In genomic region chr1:235069577-235070563, GRCh38 we compare ENCODE assay signal across 9 cellular contexts. TPM values are rescaled to one million over a fixed set of nuclear protein-coding genes. Genes with fewer than 3 reads are reported as not detected.
DNase-seq lines count a peak whose midpoint lies in the region; ATAC-seq, FAIRE-seq and TF ChIP-seq lines count a peak whose summit lies in the region.
"Had no signal": no experiment of that assay in that cellular context is flagged by ENCODE, and none has a peak within 500 bp of the region (broad histone marks: within the 10 kb centered on the region; RNA-seq: fewer than 3 reads in every experiment).

No MANE protein-coding gene starts in this region.

- no TSS peak for BruUV-seq in K562 (replicated peaks; lab: Mats Ljungman, UMichigan)

- TF ChIP-seq CTCF in AG04449 (IDR thresholded peaks at IDR 0.05; ENCODE audit: insufficient read depth, low read length, missing control alignments) (no peak), K562 (IDR thresholded peaks at IDR 0.05 in 2 of 3, conservative IDR thresholded peaks at IDR 0.05 in 1 of 3; ENCODE audit: insufficient read depth in 2 of 3, low read depth in 1 of 3, low read length in 3 of 3) (no peak), lower leg skin (IDR thresholded peaks at IDR 0.05) (no peak)

- POLR2A ChIA-PET in AG04449 (lab: Yijun Ruan, JAX) (interaction anchor here (1.1 kb wide), 1 partner anchor 53 kb away, joined by 4 read pairs; no protein-coding TSS in a partner anchor), K562 (lab: Yijun Ruan, JAX) (interaction anchor here (0.5 to 0.8 kb wide), 4 partner anchors 13 to 767 kb away, joined by 3 read pairs; no protein-coding TSS in a partner anchor)

- peak overlapping the region; percentile 9; the same call in 1 of the 2 replicates for H2AFZ ChIP-seq in K562 (ENCODE audit: low read depth, low read length)

- H3K4me3 ChIP-seq in AG04449 (ENCODE audit: low read depth, low read length) (no peak overlapping the region), K562 (no peak overlapping the region), lower leg skin (ENCODE audit: low read depth, poor library complexity, severe bottlenecking) (no peak overlapping the region), HAP-1 (no peak overlapping the region)

- H3K9me3 ChIP-seq in K562 (replicated peaks; ENCODE audit: control insufficient read depth, insufficient read depth, low read depth, low read length), result no peaks in the 10 kb centered on the region
- H3K9me3 ChIP-seq in HAP-1, result no peaks in the 10 kb centered on the region

- no peak overlapping the region for H3K27ac ChIP-seq in K562 (ENCODE audit: extremely low read depth, low read depth, low read length)

- no peaks in the 10 kb centered on the region for H3K36me3 ChIP-seq in K562 (ENCODE audit: control insufficient read depth, insufficient read depth, low read length)
- no peaks in the 10 kb centered on the region for H3K36me3 ChIP-seq in HAP-1 (replicated peaks)

- TF ChIP-seq POLR2A in K562 (conservative IDR thresholded peaks at IDR 0.05), result no peak
- no peak for TF ChIP-seq POLR2A in lower leg skin (IDR thresholded peaks at IDR 0.05)

- no peak for TF ChIP-seq RAD21 in K562 (CRISPR knock-in tag; conservative IDR thresholded peaks at IDR 0.05 in 1 of 2, IDR thresholded peaks at IDR 0.05 in 1 of 2)

- H3K9ac ChIP-seq in K562 (ENCODE audit: insufficient read depth in 1 of 2, low read depth in 2 of 2, low read length in 2 of 2), result peak overlapping the region in 1 of 2 experiments; percentile 63; a peak in 2 of 4 replicates

- FAIRE-seq in K562 (lab: Jason Lieb, UNC), result no peak
- FAIRE-seq: G401.6 had no signal

- WGBS in K562 (ENCODE audit: insufficient coverage, low coverage, missing lambda C conversion rate), result 39% methylated on average over 34 of the region's 34 CpGs
- WGBS in lower leg skin, 2 donors, result 34 to 40% methylated on average over 30 to 34 of the region's 34 CpGs

- ATAC-seq in K562 (no peak), HG03175 (IDR thresholded peaks at IDR 0.05; ENCODE audit: unreplicated experiment) (no peak), GM21825 (IDR thresholded peaks at IDR 0.05; ENCODE audit: unreplicated experiment) (no peak)

- DNase-seq in AG04449 (ENCODE audit: low read depth, low spot score) (peak; percentile 69), NCI-H1105 treated with DMSO at 0.1 percent for 48 hours (lab: John Stamatoyannopoulos, UW) (peak; percentile 78), K562 (ENCODE audit: extremely low read depth in 1 of 4, low spot score in 3 of 4) (no peak), lower leg skin (ENCODE audit: low spot score in 2 of 2) (peak; percentile 82 to 93), HAP-1 (ENCODE audit: low spot score in 2 of 2) (no peak), head of caudate nucleus (no peak)

- no peak overlapping the region for H3K4me2 ChIP-seq in K562 (ENCODE audit: insufficient read depth, low read length)

- intact Hi-C loops in K562 (cut with micrococcal nuclease) (no loop called here), lower leg skin (cut with DNase I; ENCODE audit: low total_unique reads) (loop anchor here (5.0 kb wide), 1 partner anchor 463 kb away; no protein-coding TSS in a partner anchor), head of caudate nucleus (cut with DNase I) (loop anchor here (5.0 kb wide), 1 partner anchor 78 kb away; no protein-coding TSS in a partner anchor)

- H4K20me1 ChIP-seq in K562 (replicated peaks; ENCODE audit: control insufficient read depth, insufficient read depth, low read length), result no peaks in the 10 kb centered on the region

- no peaks in the 10 kb centered on the region for H3K79me2 ChIP-seq in K562 (ENCODE audit: control insufficient read depth, insufficient read depth, low read length)

- in situ Hi-C loops in K562 (cut with MboI) (no loop called here), HAP-1 (cut with MboI; ENCODE audit: low sequenced_read_pairs) (no loop called here)

- H3K9me1 ChIP-seq in K562 (ENCODE audit: control insufficient read depth, insufficient read depth, low read length), result peaks cover 3% of the 10 kb centered on the region

- H3K27me3 ChIP-seq in K562 (ENCODE audit: control insufficient read depth in 2 of 2, insufficient read depth in 2 of 2, low read length in 2 of 2), result peaks cover 0 to under 1% of the 10 kb centered on the region in 2 experiments; a peak in 1 of 5 replicates
- H3K27me3 ChIP-seq in HAP-1 (ENCODE audit: low read depth), result no peaks in the 10 kb centered on the region

- no peak for TF ChIP-seq EP300 in K562 (IDR thresholded peaks at IDR 0.05; ENCODE audit: low read length)

- CTCF ChIA-PET in AG04449 (lab: Yijun Ruan, JAX) (interaction anchor here (0.6 to 1.0 kb wide), 2 partner anchors 14 to 52 kb away, joined by 3 to 4 read pairs; no protein-coding TSS in a partner anchor), K562 (lab: Yijun Ruan, JAX; ENCODE audit: low intra/inter-chr PET ratio) (no interaction called here)

- H3K4me1 ChIP-seq in K562 (replicated peaks in 1 of 2; ENCODE audit: control insufficient read depth in 2 of 2, insufficient read depth in 2 of 2, low read length in 2 of 2) (peaks cover 28 to 35% of the 10 kb centered on the region in 2 experiments), HAP-1 (peaks cover 4% of the 10 kb centered on the region; the same call in 1 of the 2 replicates)

TF ChIP-seq in K562, 482 proteins besides CTCF, POLR2A, EP300 and RAD21 (continues in another document):
- TF ChIP-seq, protein P1, sequence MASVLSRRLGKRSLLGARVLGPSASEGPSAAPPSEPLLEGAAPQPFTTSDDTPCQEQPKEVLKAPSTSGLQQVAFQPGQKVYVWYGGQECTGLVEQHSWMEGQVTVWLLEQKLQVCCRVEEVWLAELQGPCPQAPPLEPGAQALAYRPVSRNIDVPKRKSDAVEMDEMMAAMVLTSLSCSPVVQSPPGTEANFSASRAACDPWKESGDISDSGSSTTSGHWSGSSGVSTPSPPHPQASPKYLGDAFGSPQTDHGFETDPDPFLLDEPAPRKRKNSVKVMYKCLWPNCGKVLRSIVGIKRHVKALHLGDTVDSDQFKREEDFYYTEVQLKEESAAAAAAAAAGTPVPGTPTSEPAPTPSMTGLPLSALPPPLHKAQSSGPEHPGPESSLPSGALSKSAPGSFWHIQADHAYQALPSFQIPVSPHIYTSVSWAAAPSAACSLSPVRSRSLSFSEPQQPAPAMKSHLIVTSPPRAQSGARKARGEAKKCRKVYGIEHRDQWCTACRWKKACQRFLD (CRISPR knock-in tag; IDR thresholded peaks at IDR 0.05), result no peak
- TF ChIP-seq CREM (IDR thresholded peaks at IDR 0.05; ENCODE audit: low read depth) (no peak), FOXJ3 (CRISPR knock-in tag; IDR thresholded peaks at IDR 0.05) (no peak), BRF1 (IDR thresholded peaks at IDR 0.05; ENCODE audit: borderline replicate concordance, extremely low read depth, insufficient read length) (no peak)
- TF ChIP-seq, protein P2, sequence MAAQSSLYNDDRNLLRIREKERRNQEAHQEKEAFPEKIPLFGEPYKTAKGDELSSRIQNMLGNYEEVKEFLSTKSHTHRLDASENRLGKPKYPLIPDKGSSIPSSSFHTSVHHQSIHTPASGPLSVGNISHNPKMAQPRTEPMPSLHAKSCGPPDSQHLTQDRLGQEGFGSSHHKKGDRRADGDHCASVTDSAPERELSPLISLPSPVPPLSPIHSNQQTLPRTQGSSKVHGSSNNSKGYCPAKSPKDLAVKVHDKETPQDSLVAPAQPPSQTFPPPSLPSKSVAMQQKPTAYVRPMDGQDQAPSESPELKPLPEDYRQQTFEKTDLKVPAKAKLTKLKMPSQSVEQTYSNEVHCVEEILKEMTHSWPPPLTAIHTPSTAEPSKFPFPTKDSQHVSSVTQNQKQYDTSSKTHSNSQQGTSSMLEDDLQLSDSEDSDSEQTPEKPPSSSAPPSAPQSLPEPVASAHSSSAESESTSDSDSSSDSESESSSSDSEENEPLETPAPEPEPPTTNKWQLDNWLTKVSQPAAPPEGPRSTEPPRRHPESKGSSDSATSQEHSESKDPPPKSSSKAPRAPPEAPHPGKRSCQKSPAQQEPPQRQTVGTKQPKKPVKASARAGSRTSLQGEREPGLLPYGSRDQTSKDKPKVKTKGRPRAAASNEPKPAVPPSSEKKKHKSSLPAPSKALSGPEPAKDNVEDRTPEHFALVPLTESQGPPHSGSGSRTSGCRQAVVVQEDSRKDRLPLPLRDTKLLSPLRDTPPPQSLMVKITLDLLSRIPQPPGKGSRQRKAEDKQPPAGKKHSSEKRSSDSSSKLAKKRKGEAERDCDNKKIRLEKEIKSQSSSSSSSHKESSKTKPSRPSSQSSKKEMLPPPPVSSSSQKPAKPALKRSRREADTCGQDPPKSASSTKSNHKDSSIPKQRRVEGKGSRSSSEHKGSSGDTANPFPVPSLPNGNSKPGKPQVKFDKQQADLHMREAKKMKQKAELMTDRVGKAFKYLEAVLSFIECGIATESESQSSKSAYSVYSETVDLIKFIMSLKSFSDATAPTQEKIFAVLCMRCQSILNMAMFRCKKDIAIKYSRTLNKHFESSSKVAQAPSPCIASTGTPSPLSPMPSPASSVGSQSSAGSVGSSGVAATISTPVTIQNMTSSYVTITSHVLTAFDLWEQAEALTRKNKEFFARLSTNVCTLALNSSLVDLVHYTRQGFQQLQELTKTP (IDR thresholded peaks at IDR 0.05; ENCODE audit: low read depth in 1 of 2, partially characterized antibody in 2 of 2), result no peak

RNA-seq across cellular contexts. Expression of gene TOMM20, which starts 58.8 kb away (rescaled TPM):
- total RNA-seq in K562 (2011; cell fraction: chromatin; rRNA removed; ENCODE audit: low replicate concordance), result 63.5 and 133 TPM in 2 replicates
- 96.9 and 106 TPM in 2 replicates for total RNA-seq in K562 (2011; cell fraction: nucleolus; rRNA removed)
- total RNA-seq in K562 (2011; cell fraction: nucleoplasm; rRNA removed), result 165 and 259 TPM in 2 replicates
- 136 and 154 TPM in 2 replicates for total RNA-seq in K562 (2014; rRNA removed)
- 165 and 211 TPM in 2 replicates for total RNA-seq in K562 (2014; rRNA removed; fragmentation: Illumina TruSeq; extraction: Trizol)
- 124 and 131 TPM in 2 replicates for total RNA-seq in K562 (2015; rRNA removed; fragmentation: Illumina TruSeq; extraction: Trizol)
- total RNA-seq in K562 (2021), result 222 and 252 TPM in 2 replicates
- polyA plus RNA-seq in K562 (2011; rRNA removed), result 334 and 469 TPM in 2 replicates
- 47.6 and 124 TPM in 2 replicates for polyA plus RNA-seq in K562 (2011; cell fraction: cytosol; rRNA removed)
- 46.1 and 107 TPM in 2 replicates for polyA plus RNA-seq in K562 (2011; cell fraction: nucleus; rRNA removed)
- 197 and 293 TPM in 2 replicates for polyA plus RNA-seq in K562 (2012)
- 231 and 254 TPM in 2 replicates for polyA plus RNA-seq in K562 (2014; fragmentation: Illumina TruSeq; extraction: Trizol)
- 100 to 1,000 TPM in 1 of 2 experiments, 10 to 100 TPM in 1; 70.6 to 102 TPM for polyA plus RNA-seq in K562 (2014; fragmentation: Nextera tagmentation; extraction: Ambion mirVana)
- 159 and 165 TPM in 2 replicates for polyA plus RNA-seq in K562 (2014; rRNA removed)
- polyA minus RNA-seq in K562 (2011; rRNA and poly(A)+ RNA removed), result 154 and 231 TPM in 2 replicates
- polyA minus RNA-seq in K562 (2011; cell fraction: cytosol; rRNA and poly(A)+ RNA removed), result 110 and 119 TPM in 2 replicates
- polyA minus RNA-seq in K562 (2011; cell fraction: nucleus; rRNA and poly(A)+ RNA removed), result 35.9 and 64.5 TPM in 2 replicates
- 100 to 1,000 TPM in 3 of 4 donors, 10 to 100 TPM in 1; 69.4 to 121 (median 112) TPM for total RNA-seq in lower leg skin

Comparison
In these comparisons a context has a peak if more than half of its experiments do, and no peak if none do; other contexts are left out.
1. DNase-seq: peak in AG04449 (single experiment), NCI-H1105 treated with DMSO at 0.1 percent for 48 hours (single experiment) and lower leg skin (2 of 2); none in K562 (0 of 4), HAP-1 (0 of 2) and head of caudate nucleus (0 of 42).